In the genomic region with DNA sequence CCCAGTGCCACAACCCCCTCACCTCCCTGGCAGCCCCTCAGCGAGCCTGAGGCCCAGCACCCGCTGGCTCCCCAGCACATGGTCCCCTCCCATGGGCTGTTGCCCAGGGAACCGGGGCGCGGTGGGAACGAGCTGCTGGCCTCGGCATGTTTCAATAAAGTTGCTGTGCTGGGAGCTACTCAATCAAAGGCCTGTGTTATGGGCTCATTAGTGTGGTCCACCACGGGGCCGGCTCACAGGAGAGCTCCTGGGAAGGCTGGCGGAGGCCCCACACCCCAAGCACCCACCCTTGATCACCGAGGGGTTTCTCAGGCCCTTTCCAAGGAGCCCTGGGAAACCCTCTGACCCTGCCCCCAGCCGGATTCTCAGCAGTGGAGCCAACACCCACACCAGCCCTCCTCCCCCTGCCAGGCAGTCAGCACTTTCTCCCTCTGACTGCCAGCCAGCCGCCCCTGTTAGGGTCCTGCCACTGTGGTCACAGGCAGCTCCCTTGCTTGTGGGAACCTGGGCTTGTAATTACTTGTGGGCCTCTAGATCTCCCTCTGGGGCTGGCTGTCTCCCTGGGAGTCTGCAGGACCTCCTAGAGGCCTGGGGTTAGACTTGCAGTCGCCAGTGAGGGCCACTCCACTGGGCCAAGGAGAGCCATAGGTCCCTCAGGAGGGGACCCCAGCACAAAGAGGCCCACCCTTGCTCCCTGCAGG, we compare ENCODE assay signal across 1 cellular context.
TF ChIP-seq lines count a peak whose summit lies in the region.

No MANE protein-coding gene starts in this region.

TF ChIP-seq in GM23338, 12 proteins besides CTCF, POLR2A, EP300 and RAD21 (continued from another document):
- no peak for TF ChIP-seq REST (IDR thresholded peaks at IDR 0.05; ENCODE audit: unreplicated experiment)
- no peak for TF ChIP-seq STAT1 (IDR thresholded peaks at IDR 0.05; ENCODE audit: unreplicated experiment)
- no peak for TF ChIP-seq ZNF114 (CRISPR knock-in tag; IDR thresholded peaks at IDR 0.05)
- no peak for TF ChIP-seq ZNF331 (CRISPR knock-in tag; IDR thresholded peaks at IDR 0.05; ENCODE audit: low read depth)
- no peak for TF ChIP-seq ETS1 (IDR thresholded peaks at IDR 0.05)
- TF ChIP-seq NANOG (IDR thresholded peaks at IDR 0.05; ENCODE audit: borderline replicate concordance) = no peak
- no peak for TF ChIP-seq ZNF462 (CRISPR knock-in tag; IDR thresholded peaks at IDR 0.05)
- no peak for TF ChIP-seq POLR2AphosphoS5 (IDR thresholded peaks at IDR 0.05; ENCODE audit: low read depth)
- no peak for TF ChIP-seq EZH2 (IDR thresholded peaks at IDR 0.05; ENCODE audit: low read depth, unreplicated experiment)
- no peak for TF ChIP-seq JUNB (IDR thresholded peaks at IDR 0.05; ENCODE audit: unreplicated experiment)
- TF ChIP-seq EZH2phosphoT487 (IDR thresholded peaks at IDR 0.05; ENCODE audit: unreplicated experiment) = no peak
